9 cellular contexts compared by ENCODE assay signal in genomic region chr22:38313384-38313955, GRCh38. TPM values are rescaled to one million over a fixed set of nuclear protein-coding genes. Genes with fewer than 3 reads are reported as not detected.
DNase-seq lines count a peak whose midpoint lies in the region; ATAC-seq and TF ChIP-seq lines count a peak whose summit lies in the region.
"Had no signal": no experiment of that assay in that cellular context is flagged by ENCODE, and none has a peak within 500 bp of the region (broad histone marks: within the 10 kb centered on the region; RNA-seq: fewer than 3 reads in every experiment).

No MANE protein-coding gene starts in this region.

- in situ Hi-C loops in Caki2 (cut with HindIII; ENCODE audit: low pct_unique_long_range_greater_than_20kb, low sequenced_read_pairs) = no loop called here

- H3K27me3 Mint-ChIP-seq in endothelial cell (ENCODE audit: unreplicated experiment) = peaks cover 21% of the 10 kb centered on the region
- H3K27me3 Mint-ChIP-seq in natural killer cell treated with Interleukin-12 subunit alpha and Interleukin-12 subunit beta and Interleukin-15 and Interleukin-18, amount 100 ng/mL, for 72 hours = no peaks in the 10 kb centered on the region

- no peaks in the 10 kb centered on the region for H3K9me3 ChIP-seq in SJCRH30 (replicated peaks)

- H3K36me3 ChIP-seq in SJCRH30 = peaks cover 25% of the 10 kb centered on the region

- H3K27ac Mint-ChIP-seq in endothelial cell (ENCODE audit: unreplicated experiment) = peak overlapping the region; percentile 70
- H3K27ac Mint-ChIP-seq in natural killer cell treated with Interleukin-12 subunit alpha and Interleukin-12 subunit beta and Interleukin-15 and Interleukin-18, amount 100 ng/mL, for 72 hours = peak overlapping the region; percentile 80 to 84

- no peak for ATAC-seq in natural killer cell treated with Interleukin-12 subunit alpha and Interleukin-12 subunit beta and Interleukin-15 and Interleukin-18, amount 100 ng/mL, for 72 hours
- ATAC-seq in HG03571 (IDR thresholded peaks at IDR 0.05; ENCODE audit: unreplicated experiment) = no peak
- ATAC-seq in GM21737 (IDR thresholded peaks at IDR 0.05; ENCODE audit: unreplicated experiment) = no peak

- peak overlapping the region; percentile 33; the same call in 1 of the 2 replicates for H3K27ac ChIP-seq in SJCRH30
- H3K27ac ChIP-seq: HL-60 had no signal

- no peak overlapping the region for H3K4me3 ChIP-seq in SJCRH30

- H3K36me3 Mint-ChIP-seq in endothelial cell (ENCODE audit: low read depth, unreplicated experiment) = peaks cover 8% of the 10 kb centered on the region
- no peaks in the 10 kb centered on the region for H3K36me3 Mint-ChIP-seq in natural killer cell treated with Interleukin-12 subunit alpha and Interleukin-12 subunit beta and Interleukin-15 and Interleukin-18, amount 100 ng/mL, for 72 hours

- peak; percentile 75 for DNase-seq in Caki2 (ENCODE audit: low read depth)
- DNase-seq in SJCRH30 = peak; percentile 40 to 57
- DNase-seq in endothelial cell (ENCODE audit: low spot score) = no peak
- no peak for DNase-seq in natural killer cell treated with Interleukin-12 subunit alpha and Interleukin-12 subunit beta and Interleukin-15 and Interleukin-18, amount 100 ng/mL, for 72 hours (ENCODE audit: low spot score)
- no peak for DNase-seq in NCI-H748 (lab: John Stamatoyannopoulos, UW; ENCODE audit: unreplicated experiment)
- DNase-seq in NCI-H1694 treated with DMSO at 0.1 percent for 48 hours (lab: John Stamatoyannopoulos, UW) = no peak

- H3K27me3 ChIP-seq in SJCRH30 = no peaks in the 10 kb centered on the region

- peaks cover 20% of the 10 kb centered on the region for H3K4me1 ChIP-seq in SJCRH30

- TF ChIP-seq CTCF in endothelial cell (IDR thresholded peaks at IDR 0.05; ENCODE audit: unreplicated experiment) = no peak

- no peaks in the 10 kb centered on the region for H3K9me3 Mint-ChIP-seq in endothelial cell (ENCODE audit: unreplicated experiment)
- H3K9me3 Mint-ChIP-seq in natural killer cell treated with Interleukin-12 subunit alpha and Interleukin-12 subunit beta and Interleukin-15 and Interleukin-18, amount 100 ng/mL, for 72 hours = no peaks in the 10 kb centered on the region

- peak overlapping the region; percentile 82 for H3K4me3 Mint-ChIP-seq in endothelial cell (ENCODE audit: unreplicated experiment)
- peak overlapping the region; percentile 94 for H3K4me3 Mint-ChIP-seq in natural killer cell treated with Interleukin-12 subunit alpha and Interleukin-12 subunit beta and Interleukin-15 and Interleukin-18, amount 100 ng/mL, for 72 hours

- peaks cover 26% of the 10 kb centered on the region for H3K4me1 Mint-ChIP-seq in endothelial cell (ENCODE audit: unreplicated experiment)
- peaks cover 52 to 56% of the 10 kb centered on the region in 2 donors for H3K4me1 Mint-ChIP-seq in natural killer cell treated with Interleukin-12 subunit alpha and Interleukin-12 subunit beta and Interleukin-15 and Interleukin-18, amount 100 ng/mL, for 72 hours (ENCODE audit: low read depth in 2 of 2)

RNA-seq across cellular contexts. Expression of gene CSNK1E, which starts 3.8 kb away (rescaled TPM):
- 62.6 and 62.7 TPM in 2 replicates for total RNA-seq in Caki2 (2014; rRNA removed; shearing (Covaris generic); ENCODE audit: low replicate concordance)
- total RNA-seq in SJCRH30 (2014; rRNA removed; shearing (Covaris generic)) = 142 and 143 TPM in 2 replicates
- 144 TPM for total RNA-seq in endothelial cell (ENCODE audit: unreplicated experiment)
- 100 to 1,000 TPM; 107 to 156 TPM for total RNA-seq in natural killer cell treated with Interleukin-12 subunit alpha and Interleukin-12 subunit beta and Interleukin-15 and Interleukin-18, amount 100 ng/mL, for 72 hours

RNA-seq across cellular contexts. Expression of gene TMEM184B, which starts 40.7 kb away (rescaled TPM):
- 31.2 and 46.9 TPM in 2 replicates for total RNA-seq in Caki2 (2014; rRNA removed; shearing (Covaris generic); ENCODE audit: low replicate concordance)
- total RNA-seq in SJCRH30 (2014; rRNA removed; shearing (Covaris generic)) = 16.9 and 18.7 TPM in 2 replicates
- total RNA-seq in endothelial cell (ENCODE audit: unreplicated experiment) = 59.8 TPM
- 10 to 100 TPM; 59.4 to 59.8 TPM for total RNA-seq in natural killer cell treated with Interleukin-12 subunit alpha and Interleukin-12 subunit beta and Interleukin-15 and Interleukin-18, amount 100 ng/mL, for 72 hours

Comparison
In these comparisons a context has a peak if more than half of its experiments do, and no peak if none do; other contexts are left out.
1. DNase-seq: peak in Caki2 (single experiment) and SJCRH30 (2 of 2); none in endothelial cell (single experiment), natural killer cell treated with Interleukin-12 subunit alpha and Interleukin-12 subunit beta and Interleukin-15 and Interleukin-18, amount 100 ng/mL, for 72 hours (single experiment), NCI-H748 (single experiment) and NCI-H1694 treated with DMSO at 0.1 percent for 48 hours (single experiment).